19 cellular contexts compared by ENCODE assay signal in genomic region chr19:38978315-38978689, GRCh38. TPM values are rescaled to one million over a fixed set of nuclear protein-coding genes. Genes with fewer than 3 reads are reported as not detected.
DNase-seq lines count a peak whose midpoint lies in the region; ATAC-seq, FAIRE-seq and TF ChIP-seq lines count a peak whose summit lies in the region.
"Had no signal": no experiment of that assay in that cellular context is flagged by ENCODE, and none has a peak within 500 bp of the region (broad histone marks: within the 10 kb centered on the region; RNA-seq: fewer than 3 reads in every experiment).

No MANE protein-coding gene starts in this region.

- 44% methylated on average over 3 of the region's 3 CpGs for WGBS in smooth muscle cell (ENCODE audit: low lambda C conversion rate)

- no peaks in the 10 kb centered on the region for H3K36me3 Mint-ChIP-seq in activated T-cell treated with anti-CD3 and anti-CD28 coated beads, Interleukin-2, amount 50 U/mL, for 24 hours (ENCODE audit: low read depth)
- peaks cover 7% of the 10 kb centered on the region for H3K36me3 Mint-ChIP-seq in stimulated activated memory B cell treated with anti-CD40 and anti-IgM and Interleukin-4, amounts not matched to agents 10 μg/mL and 1 μg/mL and 100 μg/mL, for 72 hours
- H3K36me3 Mint-ChIP-seq: activated naive CD8-positive, alpha-beta T cell treated with anti-CD3 and anti-CD28 coated beads for 36 hours had no signal

- TF ChIP-seq CTCF in Panc1 (IDR thresholded peaks at IDR 0.05) = no peak
- no peak for TF ChIP-seq CTCF in smooth muscle cell (IDR thresholded peaks at IDR 0.05; ENCODE audit: borderline replicate concordance, insufficient read depth, poor library complexity, severe bottlenecking)

- no peak overlapping the region for H2AFZ ChIP-seq in smooth muscle cell (ENCODE audit: low read depth)

- no peak overlapping the region for H3K4me3 Mint-ChIP-seq in activated T-cell treated with anti-CD3 and anti-CD28 coated beads, Interleukin-2, amount 50 U/mL, for 24 hours
- H3K4me3 Mint-ChIP-seq in stimulated activated memory B cell treated with anti-CD40 and anti-IgM and Interleukin-4, amounts not matched to agents 10 μg/mL and 1 μg/mL and 100 μg/mL, for 72 hours = no peak overlapping the region
- H3K4me3 Mint-ChIP-seq: activated naive CD8-positive, alpha-beta T cell treated with anti-CD3 and anti-CD28 coated beads for 36 hours; endodermal cell; HFFc6; WTC11 had no signal

- H3K4me1 ChIP-seq in Panc1 (ENCODE audit: control insufficient read depth, insufficient read depth, low read length) (peaks cover 36% of the 10 kb centered on the region), smooth muscle cell (ENCODE audit: low read depth) (peaks cover 15% of the 10 kb centered on the region)

- H3K27ac Mint-ChIP-seq in activated T-cell treated with anti-CD3 and anti-CD28 coated beads, Interleukin-2, amount 50 U/mL, for 24 hours = peak overlapping the region; percentile 31
- no peak overlapping the region for H3K27ac Mint-ChIP-seq in stimulated activated memory B cell treated with anti-CD40 and anti-IgM and Interleukin-4, amounts not matched to agents 10 μg/mL and 1 μg/mL and 100 μg/mL, for 72 hours
- H3K27ac Mint-ChIP-seq: activated naive CD8-positive, alpha-beta T cell treated with anti-CD3 and anti-CD28 coated beads for 36 hours; endodermal cell; HFFc6; WTC11 had no signal

- H3K27ac ChIP-seq in Panc1 (ENCODE audit: low read length) (peak overlapping the region; percentile 97), smooth muscle cell (ENCODE audit: low read depth) (peak overlapping the region; percentile 75)
- H3K27ac ChIP-seq: ovary, upper lobe of right lung had no signal

- H3F3A ChIP-seq in smooth muscle cell (ENCODE audit: low read depth) = peaks cover 29% of the 10 kb centered on the region

- ATAC-seq in Panc1 (no peak), HG03442 (IDR thresholded peaks at IDR 0.05; ENCODE audit: unreplicated experiment) (no peak), HG03196 (IDR thresholded peaks at IDR 0.05; ENCODE audit: unreplicated experiment) (no peak)
- no peak for ATAC-seq in stimulated activated memory B cell treated with anti-CD40 and anti-IgM and Interleukin-4, amounts not matched to agents 10 μg/mL and 1 μg/mL and 100 μg/mL, for 72 hours
- ATAC-seq: right cardiac atrium, upper lobe of right lung, WTC11 had no signal

- H3K9me3 ChIP-seq in Panc1 (ENCODE audit: control insufficient read depth, insufficient read depth, low read depth, low read length) (peaks cover 9% of the 10 kb centered on the region; the same call in 1 of the 2 replicates), smooth muscle cell (replicated peaks; ENCODE audit: low read depth) (no peaks in the 10 kb centered on the region)
- H3K9me3 ChIP-seq: ovary, upper lobe of right lung had no signal

- H3K4me1 Mint-ChIP-seq in activated T-cell treated with anti-CD3 and anti-CD28 coated beads, Interleukin-2, amount 50 U/mL, for 24 hours (ENCODE audit: low read depth) = peaks cover 31% of the 10 kb centered on the region
- H3K4me1 Mint-ChIP-seq in stimulated activated memory B cell treated with anti-CD40 and anti-IgM and Interleukin-4, amounts not matched to agents 10 μg/mL and 1 μg/mL and 100 μg/mL, for 72 hours = peaks cover 17% of the 10 kb centered on the region

- no peaks in the 10 kb centered on the region for H3K27me3 ChIP-seq in Panc1 (ENCODE audit: control insufficient read depth, insufficient read depth, low read length)
- H3K27me3 ChIP-seq in smooth muscle cell (ENCODE audit: low read depth) = no peaks in the 10 kb centered on the region
- H3K27me3 ChIP-seq: ovary, upper lobe of right lung had no signal

- DNase-seq in activated T-cell treated with anti-CD3 and anti-CD28 coated beads, Interleukin-2, amount 50 U/mL, for 24 hours = no peak
- DNase-seq in activated T-cell treated with anti-CD3 and anti-CD28 coated beads for 4 hours (no peak), Panc1 (ENCODE audit: low read depth, low spot score) (no peak), smooth muscle cell (lab: John Stamatoyannopoulos, UW; ENCODE audit: unreplicated experiment) (no peak)
- DNase-seq: C1 segment of cervical spinal cord, endodermal cell, NCI-H1417, NCI-H510A treated with DMSO at 0.1 percent for 48 hours, ovary, right cardiac atrium, upper lobe of right lung had no signal

- H3K36me3 ChIP-seq in Panc1 (ENCODE audit: control insufficient read depth, insufficient read depth, low read length) (no peaks in the 10 kb centered on the region), smooth muscle cell (ENCODE audit: low read depth) (no peaks in the 10 kb centered on the region)
- H3K36me3 ChIP-seq: ovary, upper lobe of right lung had no signal

- H3K9me3 Mint-ChIP-seq in activated T-cell treated with anti-CD3 and anti-CD28 coated beads, Interleukin-2, amount 50 U/mL, for 24 hours = no peaks in the 10 kb centered on the region
- peaks cover 9% of the 10 kb centered on the region for H3K9me3 Mint-ChIP-seq in stimulated activated memory B cell treated with anti-CD40 and anti-IgM and Interleukin-4, amounts not matched to agents 10 μg/mL and 1 μg/mL and 100 μg/mL, for 72 hours
- H3K9me3 Mint-ChIP-seq: activated naive CD8-positive, alpha-beta T cell treated with anti-CD3 and anti-CD28 coated beads for 36 hours; HFFc6 had no signal

- H3K79me2 ChIP-seq in smooth muscle cell (ENCODE audit: low read depth) = peaks cover 10% of the 10 kb centered on the region

- BruUV-seq in Panc1 (replicated peaks; lab: Mats Ljungman, UMichigan) = no TSS peak

- intact Hi-C loops in Panc1 (cut with micrococcal nuclease; ENCODE audit: unreplicated experiment) = loop anchor here (10.0 kb wide), 1 partner anchor 436 kb away; the partner anchor contains the start of gene PLEKHG2

- no peak overlapping the region for H3K4me2 ChIP-seq in smooth muscle cell

- no peaks in the 10 kb centered on the region for H4K20me1 ChIP-seq in smooth muscle cell (ENCODE audit: low read depth)

- H3K4me3 ChIP-seq in Panc1 (ENCODE audit: low read depth in 2 of 2, low read length in 2 of 2) = no peak overlapping the region
- no peak overlapping the region for H3K4me3 ChIP-seq in smooth muscle cell
- H3K4me3 ChIP-seq: ovary, upper lobe of right lung had no signal

- POLR2A ChIA-PET in Panc1 (lab: Charles Lee) = interaction anchor here (0.6 to 1.5 kb wide), 6 partner anchors 10 to 1149 kb away, joined by 3 to 13 read pairs (median 4); no protein-coding TSS in a partner anchor

- CTCF ChIA-PET in Panc1 (lab: Charles Lee) = interaction anchor here (0.6 to 4.1 kb wide), 9 partner anchors 11 to 827 kb away, joined by 3 to 22 read pairs (median 4); partner anchors contain the start of genes MRPS12 and SARS2

- peaks cover 36% of the 10 kb centered on the region for H3K27me3 Mint-ChIP-seq in activated T-cell treated with anti-CD3 and anti-CD28 coated beads, Interleukin-2, amount 50 U/mL, for 24 hours
- peaks cover 51% of the 10 kb centered on the region for H3K27me3 Mint-ChIP-seq in stimulated activated memory B cell treated with anti-CD40 and anti-IgM and Interleukin-4, amounts not matched to agents 10 μg/mL and 1 μg/mL and 100 μg/mL, for 72 hours

- FAIRE-seq in islet of Langerhans (lab: Jason Lieb, UNC) = peak; percentile 91

- no peak overlapping the region for H3K9ac ChIP-seq in smooth muscle cell (ENCODE audit: low read depth)

- in situ Hi-C loops in Panc1 (cut with HindIII; ENCODE audit: low pct_unique_long_range_greater_than_20kb, low sequenced_read_pairs) = loop anchor here (25.0 kb wide), 1 partner anchor 959 kb away; the partner anchor contains the start of gene FCGBP

RNA-seq across cellular contexts. Expression of gene FBXO17, which starts 2.8 kb away (rescaled TPM):
- total RNA-seq in Panc1 (2021; ENCODE audit: unreplicated experiment) (411 TPM), smooth muscle cell (8.2 and 11.5 TPM in 2 replicates)
- 421 TPM for polyA plus RNA-seq in Panc1 (2012; ENCODE audit: insufficient read length)
- polyA plus RNA-seq in smooth muscle cell = 17.9 and 21.7 TPM in 2 replicates
- total RNA-seq: activated CD8-positive, alpha-beta memory T cell treated with anti-CD3 and anti-CD28 coated beads for 36 hours; activated naive CD8-positive, alpha-beta T cell treated with anti-CD3 and anti-CD28 coated beads for 36 hours had no signal

RNA-seq across cellular contexts. Expression of gene MRPS12, which starts 47.6 kb away (rescaled TPM):
- total RNA-seq in Panc1 (2021; ENCODE audit: unreplicated experiment) = 511 TPM
- 562 TPM for polyA plus RNA-seq in Panc1 (2012; ENCODE audit: insufficient read length)
- 15.5 and 25.7 TPM in 2 replicates for total RNA-seq in smooth muscle cell
- 55.2 and 61.7 TPM in 2 replicates for polyA plus RNA-seq in smooth muscle cell

RNA-seq across cellular contexts. Expression of gene SARS2, which starts 47.7 kb away (rescaled TPM):
- 186 TPM for total RNA-seq in Panc1 (2021; ENCODE audit: unreplicated experiment)
- polyA plus RNA-seq in Panc1 (2012; ENCODE audit: insufficient read length) = 160 TPM
- 12.3 and 13.0 TPM in 2 replicates for total RNA-seq in smooth muscle cell
- 24.6 and 33.1 TPM in 2 replicates for polyA plus RNA-seq in smooth muscle cell

RNA-seq across cellular contexts. Expression of gene FBXO27, which starts 54.0 kb away (rescaled TPM):
- total RNA-seq in Panc1 (2021; ENCODE audit: unreplicated experiment) (443 TPM), smooth muscle cell (1.9 and 5.3 TPM in 2 replicates)
- 429 TPM for polyA plus RNA-seq in Panc1 (2012; ENCODE audit: insufficient read length)
- 2.8 and 5.4 TPM in 2 replicates for polyA plus RNA-seq in smooth muscle cell

Comparison
In these comparisons a context has a peak if more than half of its experiments do, and no peak if none do; other contexts are left out.
1. RNA of gene FBXO17, which starts 2.8 kb away (total RNA-seq): 411 TPM in Panc1 (single experiment); 8.2 to 11.5 TPM in smooth muscle cell; every median in the first group is over 10 times any median in the second.
2. RNA of gene MRPS12, which starts 47.6 kb away (total RNA-seq): 511 TPM in Panc1 (single experiment); 15.5 to 25.7 TPM in smooth muscle cell; every median in the first group is over 10 times any median in the second.
3. RNA of gene SARS2, which starts 47.7 kb away (total RNA-seq): 186 TPM in Panc1 (single experiment); 12.3 to 13.0 TPM in smooth muscle cell; every median in the first group is over 10 times any median in the second.